8 cellular contexts compared by ENCODE assay signal in genomic region chr11:119030329-119031047, GRCh38. TPM values are rescaled to one million over a fixed set of nuclear protein-coding genes. Genes with fewer than 3 reads are reported as not detected.
DNase-seq lines count a peak whose midpoint lies in the region; ATAC-seq lines count a peak whose summit lies in the region.

TSS of gene SLC37A4 (minus strand) at chr11:119030877.

- ATAC-seq in GM21360 (IDR thresholded peaks at IDR 0.05; ENCODE audit: unreplicated experiment): peak; percentile 88
- ATAC-seq in effector memory CD8-positive, alpha-beta T cell (replicated peaks): peak; percentile 86

- peaks cover 5% of the 10 kb centered on the region for H3K36me3 Mint-ChIP-seq in effector memory CD8-positive, alpha-beta T cell (ENCODE audit: insufficient read depth)

- H3K27me3 Mint-ChIP-seq in effector memory CD8-positive, alpha-beta T cell: no peaks in the 10 kb centered on the region

- H3K27ac Mint-ChIP-seq in effector memory CD8-positive, alpha-beta T cell: peak within 1 kb of the TSS; percentile 76 to 81

- H3K9me3 Mint-ChIP-seq in effector memory CD8-positive, alpha-beta T cell: no peaks in the 10 kb centered on the region

- peak; percentile 99 for DNase-seq in COLO668 (lab: John Stamatoyannopoulos, UW; ENCODE audit: unreplicated experiment)
- peak; percentile 94 for DNase-seq in HT1080 (ENCODE audit: low read depth)
- DNase-seq in NOMO-1 treated with DMSO at 0.1 percent for 48 hours (lab: John Stamatoyannopoulos, UW; ENCODE audit: unreplicated experiment): peak; percentile 96
- peak; percentile 97 to 99 for DNase-seq in activated CD8-positive, alpha-beta memory T cell treated with anti-CD3 and anti-CD28 coated beads for 4 hours (ENCODE audit: low read depth in 2 of 2)
- DNase-seq in effector memory CD8-positive, alpha-beta T cell: peak; percentile 99 to 100 (median 99)
- DNase-seq in medulla oblongata (ENCODE audit: extremely low spot score): peak; percentile 98
- peak; percentile 99 for DNase-seq in stimulated activated CD8-positive, alpha-beta memory T cell treated with anti-CD3 and anti-CD28 coated beads, Interleukin-12 subunit alpha, Interleukin-12 subunit beta, amount 100 ng/mL, for 1 hour (ENCODE audit: low read depth)

- H3K4me3 Mint-ChIP-seq in effector memory CD8-positive, alpha-beta T cell: peak within 1 kb of the TSS; percentile 85

- H3K4me1 Mint-ChIP-seq in effector memory CD8-positive, alpha-beta T cell (ENCODE audit: low read depth in 2 of 2): peaks cover 15 to 16% of the 10 kb centered on the region in 2 donors

RNA-seq across cellular contexts. Expression of gene SLC37A4, which starts in this region (rescaled TPM):
- 26.6 and 32.1 TPM in 2 replicates for total RNA-seq in HT1080 (2014; rRNA removed; shearing (Covaris generic))
- 37.7 and 38.6 TPM in 2 replicates for polyA plus RNA-seq in HT1080 (2015; cell fraction: cytosol; rRNA removed)
- 67.6 and 69.0 TPM in 2 replicates for polyA plus RNA-seq in HT1080 (2015; cell fraction: nucleus; rRNA removed)

Comparison
In these comparisons a context has a peak if more than half of its experiments do, and no peak if none do; other contexts are left out.
1. Peak in every context shown above with its lines: DNase-seq and ATAC-seq.